Comparison of ENCODE assay signal across 1 cellular context in the genomic region with DNA sequence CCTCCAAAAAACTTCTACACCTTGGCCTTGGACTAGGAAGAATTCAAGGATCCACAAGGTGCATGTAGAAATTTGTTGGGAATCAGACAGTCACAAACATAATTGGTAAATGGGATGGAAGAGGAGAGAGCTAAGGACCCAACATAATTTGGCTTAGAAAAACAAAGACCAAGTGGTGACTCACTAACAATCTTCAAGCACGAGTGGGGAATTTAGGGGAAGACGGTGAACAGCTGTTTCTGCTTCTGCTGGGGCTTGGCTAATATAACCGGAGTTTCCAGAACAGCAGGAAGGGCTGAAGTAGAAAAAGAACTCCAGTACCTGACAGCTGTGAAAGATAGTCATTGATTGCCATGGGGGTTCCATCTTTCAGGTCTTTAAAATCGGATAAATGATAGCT.
TF ChIP-seq lines count a peak whose summit lies in the region.

No MANE protein-coding gene starts in this region.

TF ChIP-seq in GM23338, 12 proteins besides CTCF, POLR2A, EP300 and RAD21 (continued from another document):
- TF ChIP-seq, protein P1, sequence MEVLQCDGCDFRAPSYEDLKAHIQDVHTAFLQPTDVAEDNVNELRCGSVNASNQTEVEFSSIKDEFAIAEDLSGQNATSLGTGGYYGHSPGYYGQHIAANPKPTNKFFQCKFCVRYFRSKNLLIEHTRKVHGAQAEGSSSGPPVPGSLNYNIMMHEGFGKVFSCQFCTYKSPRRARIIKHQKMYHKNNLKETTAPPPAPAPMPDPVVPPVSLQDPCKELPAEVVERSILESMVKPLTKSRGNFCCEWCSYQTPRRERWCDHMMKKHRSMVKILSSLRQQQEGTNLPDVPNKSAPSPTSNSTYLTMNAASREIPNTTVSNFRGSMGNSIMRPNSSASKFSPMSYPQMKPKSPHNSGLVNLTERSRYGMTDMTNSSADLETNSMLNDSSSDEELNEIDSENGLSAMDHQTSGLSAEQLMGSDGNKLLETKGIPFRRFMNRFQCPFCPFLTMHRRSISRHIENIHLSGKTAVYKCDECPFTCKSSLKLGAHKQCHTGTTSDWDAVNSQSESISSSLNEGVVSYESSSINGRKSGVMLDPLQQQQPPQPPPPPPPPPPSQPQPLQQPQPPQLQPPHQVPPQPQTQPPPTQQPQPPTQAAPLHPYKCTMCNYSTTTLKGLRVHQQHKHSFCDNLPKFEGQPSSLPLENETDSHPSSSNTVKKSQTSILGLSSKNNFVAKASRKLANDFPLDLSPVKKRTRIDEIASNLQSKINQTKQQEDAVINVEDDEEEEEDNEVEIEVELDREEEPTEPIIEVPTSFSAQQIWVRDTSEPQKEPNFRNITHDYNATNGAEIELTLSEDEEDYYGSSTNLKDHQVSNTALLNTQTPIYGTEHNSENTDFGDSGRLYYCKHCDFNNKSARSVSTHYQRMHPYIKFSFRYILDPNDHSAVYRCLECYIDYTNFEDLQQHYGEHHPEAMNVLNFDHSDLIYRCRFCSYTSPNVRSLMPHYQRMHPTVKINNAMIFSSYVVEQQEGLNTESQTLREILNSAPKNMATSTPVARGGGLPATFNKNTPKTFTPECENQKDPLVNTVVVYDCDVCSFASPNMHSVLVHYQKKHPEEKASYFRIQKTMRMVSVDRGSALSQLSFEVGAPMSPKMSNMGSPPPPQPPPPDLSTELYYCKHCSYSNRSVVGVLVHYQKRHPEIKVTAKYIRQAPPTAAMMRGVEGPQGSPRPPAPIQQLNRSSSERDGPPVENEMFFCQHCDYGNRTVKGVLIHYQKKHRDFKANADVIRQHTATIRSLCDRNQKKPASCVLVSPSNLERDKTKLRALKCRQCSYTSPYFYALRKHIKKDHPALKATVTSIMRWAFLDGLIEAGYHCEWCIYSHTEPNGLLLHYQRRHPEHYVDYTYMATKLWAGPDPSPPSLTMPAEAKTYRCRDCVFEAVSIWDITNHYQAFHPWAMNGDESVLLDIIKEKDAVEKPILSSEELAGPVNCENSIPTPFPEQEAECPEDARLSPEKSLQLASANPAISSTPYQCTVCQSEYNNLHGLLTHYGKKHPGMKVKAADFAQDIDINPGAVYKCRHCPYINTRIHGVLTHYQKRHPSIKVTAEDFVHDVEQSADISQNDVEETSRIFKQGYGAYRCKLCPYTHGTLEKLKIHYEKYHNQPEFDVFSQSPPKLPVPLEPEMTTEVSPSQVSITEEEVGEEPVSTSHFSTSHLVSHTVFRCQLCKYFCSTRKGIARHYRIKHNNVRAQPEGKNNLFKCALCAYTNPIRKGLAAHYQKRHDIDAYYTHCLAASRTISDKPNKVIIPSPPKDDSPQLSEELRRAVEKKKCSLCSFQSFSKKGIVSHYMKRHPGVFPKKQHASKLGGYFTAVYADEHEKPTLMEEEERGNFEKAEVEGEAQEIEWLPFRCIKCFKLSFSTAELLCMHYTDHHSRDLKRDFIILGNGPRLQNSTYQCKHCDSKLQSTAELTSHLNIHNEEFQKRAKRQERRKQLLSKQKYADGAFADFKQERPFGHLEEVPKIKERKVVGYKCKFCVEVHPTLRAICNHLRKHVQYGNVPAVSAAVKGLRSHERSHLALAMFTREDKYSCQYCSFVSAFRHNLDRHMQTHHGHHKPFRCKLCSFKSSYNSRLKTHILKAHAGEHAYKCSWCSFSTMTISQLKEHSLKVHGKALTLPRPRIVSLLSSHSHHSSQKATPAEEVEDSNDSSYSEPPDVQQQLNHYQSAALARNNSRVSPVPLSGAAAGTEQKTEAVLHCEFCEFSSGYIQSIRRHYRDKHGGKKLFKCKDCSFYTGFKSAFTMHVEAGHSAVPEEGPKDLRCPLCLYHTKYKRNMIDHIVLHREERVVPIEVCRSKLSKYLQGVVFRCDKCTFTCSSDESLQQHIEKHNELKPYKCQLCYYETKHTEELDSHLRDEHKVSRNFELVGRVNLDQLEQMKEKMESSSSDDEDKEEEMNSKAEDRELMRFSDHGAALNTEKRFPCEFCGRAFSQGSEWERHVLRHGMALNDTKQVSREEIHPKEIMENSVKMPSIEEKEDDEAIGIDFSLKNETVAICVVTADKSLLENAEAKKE (CRISPR knock-in tag; IDR thresholded peaks at IDR 0.05) = no peak
- no peak for TF ChIP-seq POLR2AphosphoS5 (IDR thresholded peaks at IDR 0.05; ENCODE audit: low read depth)
- TF ChIP-seq JUNB (IDR thresholded peaks at IDR 0.05; ENCODE audit: unreplicated experiment) = no peak
- no peak for TF ChIP-seq ZNF114 (CRISPR knock-in tag; IDR thresholded peaks at IDR 0.05)
- no peak for TF ChIP-seq NANOG (IDR thresholded peaks at IDR 0.05; ENCODE audit: borderline replicate concordance)
- TF ChIP-seq, protein P2, sequence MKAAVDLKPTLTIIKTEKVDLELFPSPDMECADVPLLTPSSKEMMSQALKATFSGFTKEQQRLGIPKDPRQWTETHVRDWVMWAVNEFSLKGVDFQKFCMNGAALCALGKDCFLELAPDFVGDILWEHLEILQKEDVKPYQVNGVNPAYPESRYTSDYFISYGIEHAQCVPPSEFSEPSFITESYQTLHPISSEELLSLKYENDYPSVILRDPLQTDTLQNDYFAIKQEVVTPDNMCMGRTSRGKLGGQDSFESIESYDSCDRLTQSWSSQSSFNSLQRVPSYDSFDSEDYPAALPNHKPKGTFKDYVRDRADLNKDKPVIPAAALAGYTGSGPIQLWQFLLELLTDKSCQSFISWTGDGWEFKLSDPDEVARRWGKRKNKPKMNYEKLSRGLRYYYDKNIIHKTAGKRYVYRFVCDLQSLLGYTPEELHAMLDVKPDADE (IDR thresholded peaks at IDR 0.05) = no peak
- TF ChIP-seq, protein P3, sequence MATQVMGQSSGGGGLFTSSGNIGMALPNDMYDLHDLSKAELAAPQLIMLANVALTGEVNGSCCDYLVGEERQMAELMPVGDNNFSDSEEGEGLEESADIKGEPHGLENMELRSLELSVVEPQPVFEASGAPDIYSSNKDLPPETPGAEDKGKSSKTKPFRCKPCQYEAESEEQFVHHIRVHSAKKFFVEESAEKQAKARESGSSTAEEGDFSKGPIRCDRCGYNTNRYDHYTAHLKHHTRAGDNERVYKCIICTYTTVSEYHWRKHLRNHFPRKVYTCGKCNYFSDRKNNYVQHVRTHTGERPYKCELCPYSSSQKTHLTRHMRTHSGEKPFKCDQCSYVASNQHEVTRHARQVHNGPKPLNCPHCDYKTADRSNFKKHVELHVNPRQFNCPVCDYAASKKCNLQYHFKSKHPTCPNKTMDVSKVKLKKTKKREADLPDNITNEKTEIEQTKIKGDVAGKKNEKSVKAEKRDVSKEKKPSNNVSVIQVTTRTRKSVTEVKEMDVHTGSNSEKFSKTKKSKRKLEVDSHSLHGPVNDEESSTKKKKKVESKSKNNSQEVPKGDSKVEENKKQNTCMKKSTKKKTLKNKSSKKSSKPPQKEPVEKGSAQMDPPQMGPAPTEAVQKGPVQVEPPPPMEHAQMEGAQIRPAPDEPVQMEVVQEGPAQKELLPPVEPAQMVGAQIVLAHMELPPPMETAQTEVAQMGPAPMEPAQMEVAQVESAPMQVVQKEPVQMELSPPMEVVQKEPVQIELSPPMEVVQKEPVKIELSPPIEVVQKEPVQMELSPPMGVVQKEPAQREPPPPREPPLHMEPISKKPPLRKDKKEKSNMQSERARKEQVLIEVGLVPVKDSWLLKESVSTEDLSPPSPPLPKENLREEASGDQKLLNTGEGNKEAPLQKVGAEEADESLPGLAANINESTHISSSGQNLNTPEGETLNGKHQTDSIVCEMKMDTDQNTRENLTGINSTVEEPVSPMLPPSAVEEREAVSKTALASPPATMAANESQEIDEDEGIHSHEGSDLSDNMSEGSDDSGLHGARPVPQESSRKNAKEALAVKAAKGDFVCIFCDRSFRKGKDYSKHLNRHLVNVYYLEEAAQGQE (IDR thresholded peaks at IDR 0.05; ENCODE audit: unreplicated experiment) = no peak
- TF ChIP-seq EZH2phosphoT487 (IDR thresholded peaks at IDR 0.05; ENCODE audit: unreplicated experiment) = no peak
- no peak for TF ChIP-seq ZNF331 (CRISPR knock-in tag; IDR thresholded peaks at IDR 0.05; ENCODE audit: low read depth)
